In genomic region chr6:151566557-151566956, GRCh38 we compare ENCODE assay signal across 20 cellular contexts.
"Had no signal": no experiment of that assay in that cellular context is flagged by ENCODE, and none has a peak within 500 bp of the region (broad histone marks: within the 10 kb centered on the region; RNA-seq: fewer than 3 reads in every experiment).

No MANE protein-coding gene starts in this region.

- H3K4me3 Mint-ChIP-seq: endodermal cell; naive thymus-derived CD4-positive, alpha-beta T cell; nephron progenitor cell; stimulated activated naive B cell treated with anti-CD40 and anti-IgM and Interleukin-4, amounts not matched to agents 10 μg/mL and 1 μg/mL and 100 μg/mL, for 72 hours had no signal

- DNase-seq: colonic mucosa; dermis blood vessel endothelial cell; effector CD4-positive, alpha-beta T cell; endodermal cell; erythroblast; glutamatergic neuron; islet precursor cell; mammary epithelial cell; naive thymus-derived CD4-positive, alpha-beta T cell; nephron progenitor cell; spleen; stimulated activated CD4-positive, alpha-beta T cell treated with anti-CD3 and anti-CD28 coated beads, Interleukin-15, amount 100 ng/mL, for 24 hours; stimulated activated CD4-positive, alpha-beta T cell treated with anti-CD3 and anti-CD28 coated beads, Interleukin-1b, Interleukin-23, amount 100 ng/mL, for 48 hours; stimulated activated CD4-positive, alpha-beta T cell treated with anti-CD3 and anti-CD28 coated beads, Interleukin-4, amount 100 ng/mL, for 24 hours; stimulated activated naive B cell treated with anti-CD40 and anti-IgM and Interleukin-4, amounts not matched to agents 10 μg/mL and 1 μg/mL and 100 μg/mL, for 72 hours; trophoblast cell had no signal

- H3K36me3 ChIP-seq: colonic mucosa, gastroesophageal sphincter, spleen had no signal

- FAIRE-seq: endothelial cell of umbilical vein had no signal

- H3K4me1 Mint-ChIP-seq: naive thymus-derived CD4-positive, alpha-beta T cell; nephron progenitor cell; stimulated activated naive B cell treated with anti-CD40 and anti-IgM and Interleukin-4, amounts not matched to agents 10 μg/mL and 1 μg/mL and 100 μg/mL, for 72 hours had no signal

- H3K27me3 ChIP-seq: colonic mucosa, gastroesophageal sphincter, spleen had no signal

- H3K27ac Mint-ChIP-seq: endodermal cell; naive thymus-derived CD4-positive, alpha-beta T cell; nephron progenitor cell; stimulated activated naive B cell treated with anti-CD40 and anti-IgM and Interleukin-4, amounts not matched to agents 10 μg/mL and 1 μg/mL and 100 μg/mL, for 72 hours had no signal

- H3K4me3 ChIP-seq: colonic mucosa, gastroesophageal sphincter, spleen had no signal

- ATAC-seq: gastroesophageal sphincter; left lobe of liver; naive thymus-derived CD4-positive, alpha-beta T cell; sciatic nerve; stimulated activated naive B cell treated with anti-CD40 and anti-IgM and Interleukin-4, amounts not matched to agents 10 μg/mL and 1 μg/mL and 100 μg/mL, for 72 hours had no signal
